Comparison of ENCODE assay signal across 8 cellular contexts in the genomic region with DNA sequence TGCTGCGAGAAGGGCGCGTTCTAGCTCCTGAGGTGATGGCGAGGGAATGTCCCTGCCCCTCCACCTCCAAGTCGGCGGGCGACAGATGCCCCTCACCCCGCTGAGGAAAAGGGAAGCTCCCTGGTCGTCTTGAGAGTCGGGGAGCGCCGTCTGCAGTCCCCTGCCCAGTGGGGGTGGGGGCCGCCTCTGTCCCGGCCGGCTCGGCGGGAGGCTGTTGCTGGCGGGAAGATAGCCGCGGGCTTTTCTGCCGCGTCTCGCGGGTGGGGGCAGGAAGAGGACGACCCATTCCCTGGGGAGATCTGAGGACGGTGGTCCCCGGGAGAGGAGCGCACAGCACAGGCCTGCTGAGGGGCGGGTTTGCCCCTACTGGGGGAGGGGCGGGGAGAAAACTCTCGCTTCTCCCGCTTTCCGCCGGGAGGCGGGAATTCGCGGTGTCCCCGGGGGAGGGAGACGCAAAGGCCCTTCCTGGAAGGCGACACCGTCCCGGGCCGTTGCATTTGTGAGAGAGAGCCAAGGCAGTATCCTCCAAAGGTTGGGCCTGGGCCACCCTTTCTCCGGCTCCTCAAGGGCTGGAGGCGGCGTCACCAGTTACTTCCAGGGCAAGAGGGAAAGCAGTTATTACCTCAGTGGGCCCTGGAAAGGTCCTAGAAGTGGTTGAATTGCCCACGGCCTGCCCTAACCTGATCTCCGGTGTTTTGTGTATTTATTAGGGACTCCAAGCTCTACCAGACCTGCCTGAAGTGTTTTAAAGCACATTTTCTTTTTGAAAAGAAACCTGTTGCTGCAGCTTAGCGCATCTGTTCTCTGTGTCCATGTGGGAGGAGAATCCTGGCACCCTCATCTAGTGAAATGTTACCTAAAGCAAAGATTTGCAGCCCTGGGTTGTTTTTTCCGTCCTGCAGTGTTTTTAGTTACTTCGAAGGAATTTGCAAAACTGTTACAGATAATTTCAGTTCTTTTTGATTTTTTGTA. TPM values are rescaled to one million over a fixed set of nuclear protein-coding genes. Genes with fewer than 3 reads are reported as not detected.
DNase-seq lines count a peak whose midpoint lies in the region; ATAC-seq and TF ChIP-seq lines count a peak whose summit lies in the region.

No MANE protein-coding gene starts in this region.

- peak overlapping the region; percentile 87 for H3K27ac ChIP-seq in DOHH2 (ENCODE audit: low read depth, low read length)
- H3K27ac ChIP-seq in SJCRH30: peak overlapping the region; percentile 97
- H3K27ac ChIP-seq in heart left ventricle: peak overlapping the region; percentile 94 to 99 (median 98)
- peak overlapping the region; percentile 61 for H3K27ac ChIP-seq in osteoblast (ENCODE audit: low read depth, low read length)

- peak overlapping the region; percentile 69 for H2AFZ ChIP-seq in Loucy (ENCODE audit: low read length)
- H2AFZ ChIP-seq in osteoblast (ENCODE audit: low read length): peak overlapping the region; percentile 94

- H3K27me3 ChIP-seq in DOHH2 (ENCODE audit: control insufficient read depth, low read length) (no peaks in the 10 kb centered on the region), Loucy (ENCODE audit: insufficient read depth, low read length, poor library complexity, severe bottlenecking) (peaks cover 5% of the 10 kb centered on the region), SJCRH30 (no peaks in the 10 kb centered on the region), heart left ventricle (no peaks in the 10 kb centered on the region), osteoblast (ENCODE audit: insufficient read depth, low read length) (no peaks in the 10 kb centered on the region)

- WGBS in heart left ventricle, 4 donors: 1 to 4% (median 1%) methylated on average over 20 to 51 of the region's 51 CpGs

- H3K4me1 ChIP-seq in DOHH2 (ENCODE audit: control insufficient read depth, low read length) (peaks cover 64% of the 10 kb centered on the region), Loucy (ENCODE audit: insufficient read depth, low read length, poor library complexity, severe bottlenecking) (peaks cover 65% of the 10 kb centered on the region), SJCRH30 (peaks cover 2% of the 10 kb centered on the region; the same call in 1 of the 2 replicates), heart left ventricle (peaks cover 5 to 51% (median 29%) of the 10 kb centered on the region in 12 donors), osteoblast (ENCODE audit: insufficient read depth, low read length) (peaks cover 18% of the 10 kb centered on the region)

- H3K4me2 ChIP-seq in DOHH2 (ENCODE audit: low read length) (peak overlapping the region; percentile 86), Loucy (ENCODE audit: low read depth, low read length, poor library complexity, severe bottlenecking) (peak overlapping the region; percentile 98), osteoblast (ENCODE audit: insufficient read depth, low read length) (peak overlapping the region; percentile 92)

- H4K20me1 ChIP-seq in DOHH2 (ENCODE audit: control insufficient read depth, insufficient read depth, low read depth, low read length) (peaks cover 8% of the 10 kb centered on the region; the same call in 1 of the 2 replicates), Loucy (ENCODE audit: insufficient read depth, low read length, poor library complexity, severe bottlenecking) (peaks cover 60% of the 10 kb centered on the region), osteoblast (ENCODE audit: insufficient read depth, low read length) (peaks cover 13% of the 10 kb centered on the region)

- no peaks in the 10 kb centered on the region for H3K9me3 ChIP-seq in DOHH2 (ENCODE audit: control insufficient read depth, insufficient read depth, low read length)
- no peaks in the 10 kb centered on the region for H3K9me3 ChIP-seq in Loucy (ENCODE audit: insufficient read depth, low read depth, low read length)
- H3K9me3 ChIP-seq in SJCRH30 (replicated peaks): no peaks in the 10 kb centered on the region
- H3K9me3 ChIP-seq in heart left ventricle: no peaks in the 10 kb centered on the region
- H3K9me3 ChIP-seq in osteoblast (ENCODE audit: low read depth, low read length): no peaks in the 10 kb centered on the region

- H3K79me2 ChIP-seq in DOHH2 (ENCODE audit: control insufficient read depth, low read length) (peaks cover 96% of the 10 kb centered on the region), Loucy (ENCODE audit: insufficient read depth, low read length) (peaks cover 94% of the 10 kb centered on the region), osteoblast (ENCODE audit: insufficient read depth, low read length) (peaks cover 94% of the 10 kb centered on the region)

- TF ChIP-seq CTCF in DOHH2 (IDR thresholded peaks at IDR 0.05; ENCODE audit: low read depth, low read length, poor library complexity, severe bottlenecking) (no peak), Loucy (conservative IDR thresholded peaks at IDR 0.05; ENCODE audit: low read length) (no peak), heart left ventricle (IDR thresholded peaks at IDR 0.05) (peak in 1 of 12 donors; percentile 5), osteoblast (IDR thresholded peaks at IDR 0.05; ENCODE audit: extremely low read depth, low read depth, low read length) (no peak)

- H3F3A ChIP-seq in DOHH2 (ENCODE audit: control insufficient read depth, insufficient read depth) (peaks cover 19% of the 10 kb centered on the region), Loucy (ENCODE audit: low read depth) (0 out of 2 replicates have a peak, but pooled peaks cover 10% of the 10 kb centered on the region)

- H3K9me2 ChIP-seq in DOHH2 (replicated peaks; ENCODE audit: control insufficient read depth, low read length) (no peaks in the 10 kb centered on the region), Loucy (replicated peaks; ENCODE audit: low read depth, low read length) (no peaks in the 10 kb centered on the region)

- ATAC-seq in heart left ventricle: peak; percentile 47 to 63 (median 60)
- ATAC-seq in GM19328 (IDR thresholded peaks at IDR 0.05; ENCODE audit: unreplicated experiment): no peak

- peak overlapping the region; percentile 94 for H3K4me3 ChIP-seq in DOHH2 (ENCODE audit: low read length)
- peak overlapping the region; percentile 100 for H3K4me3 ChIP-seq in Loucy (ENCODE audit: low read length, poor library complexity, severe bottlenecking)
- H3K4me3 ChIP-seq in SJCRH30: peak overlapping the region; percentile 88
- H3K4me3 ChIP-seq in heart left ventricle: peak overlapping the region; percentile 76 to 99 (median 88)
- H3K4me3 ChIP-seq in osteoblast (ENCODE audit: insufficient read depth, low read length): peak overlapping the region; percentile 92

- peak overlapping the region; percentile 100 for H3K9ac ChIP-seq in Loucy (ENCODE audit: low read depth, low read length, poor library complexity, severe bottlenecking)

- DNase-seq in HCEC 1CT (peak; percentile 36), SJCRH30 (peak; percentile 92 to 94), amniotic stem cell (lab: John Stamatoyannopoulos, UW) (peak; percentile 32), heart left ventricle (peak; percentile 85 to 89 (median 88)), osteoblast (ENCODE audit: insufficient read length, low spot score, missing footprints) (peak; percentile 88)

- intact Hi-C loops in heart left ventricle (cut with DNase I): loop anchor here in 5 of 10 donors (5.0 to 10.0 kb wide), 2 partner anchors 54 to 267 kb away; a partner anchor contains a TSS

- no peak for TF ChIP-seq POLR2A in heart left ventricle (IDR thresholded peaks at IDR 0.05)

- H3K36me3 ChIP-seq in DOHH2 (ENCODE audit: control insufficient read depth, low read length) (peaks cover 70% of the 10 kb centered on the region), Loucy (ENCODE audit: insufficient read depth, low read length) (no peaks in the 10 kb centered on the region), SJCRH30 (no peaks in the 10 kb centered on the region), heart left ventricle (peaks cover 0 to 5% (median 0%) of the 10 kb centered on the region in 9 donors), osteoblast (ENCODE audit: insufficient read depth, low read length) (peaks cover 9% of the 10 kb centered on the region)

RNA-seq across cellular contexts. Expression of a gene that starts 0.6 kb away (rescaled TPM):
- total RNA-seq in SJCRH30 (2014; rRNA removed; shearing (Covaris generic)): 37.1 and 42.6 TPM in 2 replicates
- total RNA-seq in heart left ventricle (10 to 100 TPM in 7 of 9 donors, 1 to 10 TPM in 2; 9.1 to 21.2 (median 10.7) TPM), osteoblast (42.0 and 57.2 TPM in 2 replicates)
- polyA plus RNA-seq in heart left ventricle: 1 to 10 TPM; 5.8 to 7.0 TPM

RNA-seq across cellular contexts. Expression of a gene that starts 0.9 kb away (rescaled TPM):
- 81.3 and 91.7 TPM in 2 replicates for total RNA-seq in SJCRH30 (2014; rRNA removed; shearing (Covaris generic))
- total RNA-seq in heart left ventricle: 10 to 100 TPM; 20.2 to 58.1 (median 34.8) TPM
- 10 to 100 TPM; 18.6 to 61.3 TPM for polyA plus RNA-seq in heart left ventricle
- 183 and 199 TPM in 2 replicates for total RNA-seq in osteoblast

RNA-seq across cellular contexts. Expression of a gene that starts 52.6 kb away (rescaled TPM):
- 66.2 and 72.2 TPM in 2 replicates for total RNA-seq in SJCRH30 (2014; rRNA removed; shearing (Covaris generic))
- 100 to 1,000 TPM in 1 of 9 donors, 10 to 100 TPM in 8; 43.7 to 134 (median 59.7) TPM for total RNA-seq in heart left ventricle
- 10 to 100 TPM; 18.2 to 75.3 TPM for polyA plus RNA-seq in heart left ventricle
- total RNA-seq in osteoblast: 0.36 TPM in 1 of 2 replicates, not detected in the other

Comparison
In these comparisons a context has a peak if more than half of its experiments do, and no peak if none do; other contexts are left out.
1. DNase-seq: peak in every context shown above with its lines; median percentile 93 in SJCRH30; 88 in heart left ventricle; 88 in osteoblast; 36 in HCEC 1CT; 32 in amniotic stem cell.
2. RNA of a gene that starts 52.6 kb away (total RNA-seq): 66.2 to 72.2 TPM in SJCRH30 and 43.7 to 134 TPM in heart left ventricle; 0.36 TPM in osteoblast; every median in the first group is over 10 times any median in the second.
3. Peak in every context shown above with its lines, with median percentiles within 50 percentile points of each other: H3K27ac ChIP-seq, H3K4me2 ChIP-seq and H3K4me3 ChIP-seq.